Comparison of ENCODE assay signal across 12 cellular contexts in genomic region chr3:111764645-111765091, GRCh38.
DNase-seq lines count a peak whose midpoint lies in the region; ATAC-seq, FAIRE-seq and TF ChIP-seq lines count a peak whose summit lies in the region.
"Had no signal": no experiment of that assay in that cellular context is flagged by ENCODE, and none has a peak within 500 bp of the region (broad histone marks: within the 10 kb centered on the region; RNA-seq: fewer than 3 reads in every experiment).

No MANE protein-coding gene starts in this region.

- intact Hi-C loops in GM12878 (cut with micrococcal nuclease; ENCODE audit: unreplicated experiment) (no loop called here), transverse colon (cut with DNase I; ENCODE audit: low total_unique reads) (no loop called here)

- POLR2A ChIA-PET in GM12878 (lab: Charles Lee): interaction anchor here (1.5 kb wide), 1 partner anchor 95 kb away, joined by 4 read pairs; no protein-coding TSS in a partner anchor

- ATAC-seq in GM12878 (peak; percentile 63), HG03565 (IDR thresholded peaks at IDR 0.05; ENCODE audit: unreplicated experiment) (no peak)
- no peak for ATAC-seq in activated CD4-positive, CD25-positive, alpha-beta regulatory T cell treated with anti-CD3 and anti-CD28 coated beads, Interleukin-2, amount 50 U/mL, for 24 hours
- ATAC-seq: activated CD8-positive, alpha-beta T cell treated with anti-CD3 and anti-CD28 coated beads, Interleukin-2, amount 10 ng/mL, durations not matched to agents 7 days and 5 days; stimulated activated effector memory CD8-positive, alpha-beta T cell treated with anti-CD3 and anti-CD28 coated beads, Interleukin-12 subunit alpha, Interleukin-12 subunit beta, amount 100 ng/mL, for 72 hours had no signal

- H3K27me3 ChIP-seq in GM12878 (replicated peaks in 1 of 2; ENCODE audit: control insufficient read depth in 2 of 2, insufficient read depth in 2 of 2, low read length in 1 of 2) (no peaks in the 10 kb centered on the region; a peak in 1 of 4 replicates), transverse colon (no peaks in the 10 kb centered on the region), MM.1S (replicated peaks; ENCODE audit: insufficient read depth, low read length) (no peaks in the 10 kb centered on the region)
- H3K27me3 ChIP-seq: cardiac muscle cell had no signal

- H3K27ac ChIP-seq in GM12878 (ENCODE audit: control insufficient read depth, insufficient read depth) (no peak overlapping the region), transverse colon (peak overlapping the region; percentile 74 to 84 (median 81)), MM.1S (ENCODE audit: low read length) (no peak overlapping the region)
- H3K27ac ChIP-seq: cardiac muscle cell had no signal

- RAD21 ChIA-PET in GM12878 (lab: Charles Lee; ENCODE audit: unreplicated experiment): interaction anchor here (1.0 to 5.0 kb wide), 3 partner anchors 27 to 214 kb away, joined by 3 to 27 read pairs (median 4); partner anchors contain the start of genes ABHD10 and PHLDB2

- no peak for FAIRE-seq in GM12878 (lab: Jason Lieb, UNC)

- H3K79me2 ChIP-seq in GM12878 (ENCODE audit: control insufficient read depth, insufficient read depth, low read length) (no peaks in the 10 kb centered on the region), MM.1S (ENCODE audit: low read length) (no peaks in the 10 kb centered on the region)

- H3K4me3 Mint-ChIP-seq in HFFc6: no peak overlapping the region
- H3K4me3 Mint-ChIP-seq: activated CD8-positive, alpha-beta T cell treated with anti-CD3 and anti-CD28 coated beads, Interleukin-2, amount 10 ng/mL, durations not matched to agents 7 days and 5 days; stimulated activated effector memory CD8-positive, alpha-beta T cell treated with anti-CD3 and anti-CD28 coated beads, Interleukin-12 subunit alpha, Interleukin-12 subunit beta, amount 100 ng/mL, for 72 hours had no signal

- CTCF ChIA-PET in GM12878 (lab: Yijun Ruan, JAX): interaction anchor here (0.7 to 1.9 kb wide), 6 partner anchors 8 to 169 kb away, joined by 3 to 9 read pairs (median 4); partner anchors contain the start of gene PHLDB2

- no peaks in the 10 kb centered on the region for H3K9me2 ChIP-seq in MM.1S (replicated peaks; ENCODE audit: insufficient read depth, low read length)

- no peaks in the 10 kb centered on the region for H3K36me3 Mint-ChIP-seq in HFFc6 (ENCODE audit: low read depth)
- H3K36me3 Mint-ChIP-seq: stimulated activated effector memory CD8-positive, alpha-beta T cell treated with anti-CD3 and anti-CD28 coated beads, Interleukin-12 subunit alpha, Interleukin-12 subunit beta, amount 100 ng/mL, for 72 hours had no signal

- BruUV-seq in GM12878 (replicated peaks; lab: Mats Ljungman, UMichigan): no TSS peak

- H3K4me1 Mint-ChIP-seq in HFFc6 (ENCODE audit: low read depth): peaks cover 84% of the 10 kb centered on the region
- H3K4me1 Mint-ChIP-seq: stimulated activated effector memory CD8-positive, alpha-beta T cell treated with anti-CD3 and anti-CD28 coated beads, Interleukin-12 subunit alpha, Interleukin-12 subunit beta, amount 100 ng/mL, for 72 hours had no signal

- no peak for TF ChIP-seq RAD21 in GM12878 (IDR thresholded peaks at IDR 0.05; ENCODE audit: insufficient read depth, low read depth, low read length)

- no peaks in the 10 kb centered on the region for H3K27me3 Mint-ChIP-seq in HFFc6 (ENCODE audit: insufficient read depth)

- H3K9me3 Mint-ChIP-seq in HFFc6: no peaks in the 10 kb centered on the region
- H3K9me3 Mint-ChIP-seq: stimulated activated effector memory CD8-positive, alpha-beta T cell treated with anti-CD3 and anti-CD28 coated beads, Interleukin-12 subunit alpha, Interleukin-12 subunit beta, amount 100 ng/mL, for 72 hours had no signal

- TF ChIP-seq POLR2A in GM12878 (IDR thresholded peaks at IDR 0.05; ENCODE audit: low read depth, low read length) (no peak), transverse colon (IDR thresholded peaks at IDR 0.05) (no peak)

- H3K36me3 ChIP-seq in GM12878 (ENCODE audit: control insufficient read depth in 2 of 2, insufficient read depth in 2 of 2, low read length in 1 of 2) (no peaks in the 10 kb centered on the region), transverse colon (no peaks in the 10 kb centered on the region), MM.1S (replicated peaks; ENCODE audit: insufficient read depth, low read length) (no peaks in the 10 kb centered on the region)
- H3K36me3 ChIP-seq: cardiac muscle cell had no signal

- 17% methylated on average over 3 of the region's 3 CpGs for WGBS in GM12878 (ENCODE audit: insufficient coverage, insufficient replicate concordance, low lambda C conversion rate, missing lambda C conversion rate)
- 84 to 100% methylated on average over 1 to 3 of the region's 3 CpGs for WGBS in transverse colon (ENCODE audit: low coverage in 1 of 2), 2 donors

- SMC1A ChIA-PET in GM12878 (lab: Charles Lee; ENCODE audit: uncharacterized antibody, unreplicated experiment): interaction anchor here (1.5 to 2.7 kb wide), 3 partner anchors 18 to 96 kb away, joined by 4 to 10 read pairs (median 9); no protein-coding TSS in a partner anchor

- no peak overlapping the region for H3K9ac ChIP-seq in GM12878 (ENCODE audit: control insufficient read depth, insufficient read depth, low read length)
- H3K9ac ChIP-seq in MM.1S (ENCODE audit: low read length): no peak overlapping the region

- TF ChIP-seq EP300 in GM12878 (IDR thresholded peaks at IDR 0.05; ENCODE audit: borderline replicate concordance in 1 of 2, control insufficient read depth in 1 of 2, low read depth in 2 of 2, low read length in 2 of 2) (no peak), transverse colon (IDR thresholded peaks at IDR 0.05; ENCODE audit: low read depth) (no peak)

- H3K4me1 ChIP-seq in GM12878 (ENCODE audit: control insufficient read depth, insufficient read depth, low read length) (no peaks in the 10 kb centered on the region), transverse colon (peaks cover 8 to 37% (median 21%) of the 10 kb centered on the region in 4 donors), MM.1S (ENCODE audit: low read length) (no peaks in the 10 kb centered on the region)

- TF ChIP-seq CTCF in HFFc6 (IDR thresholded peaks at IDR 0.05): peak; percentile 62
- TF ChIP-seq CTCF in GM12878 (IDR thresholded peaks at IDR 0.05 in 2 of 3, conservative IDR thresholded peaks at IDR 0.05 in 1 of 3; ENCODE audit: control insufficient read depth in 2 of 3, extremely low read depth in 1 of 3, insufficient read depth in 1 of 3, low read depth in 3 of 3, low read length in 3 of 3): no peak
- TF ChIP-seq CTCF in transverse colon (IDR thresholded peaks at IDR 0.05): no peak
- TF ChIP-seq CTCF in MM.1S (IDR thresholded peaks at IDR 0.05; ENCODE audit: low read length): no peak

- H4K20me1 ChIP-seq in GM12878 (ENCODE audit: control insufficient read depth, insufficient read depth) (no peaks in the 10 kb centered on the region), MM.1S (ENCODE audit: insufficient read depth, low read length) (no peaks in the 10 kb centered on the region)

- in situ Hi-C loops in GM12878 (cut with MboI) (no loop called here), transverse colon (cut with MboI; ENCODE audit: low pct_ligation_motif_present in 1 of 4, low pct_unique_long_range_greater_than_20kb in 1 of 4, low sequenced_read_pairs in 3 of 4) (no loop called here)

- H3K4me3 ChIP-seq in GM12878 (no peak overlapping the region), transverse colon (no peak overlapping the region), MM.1S (ENCODE audit: low read length) (no peak overlapping the region)
- H3K4me3 ChIP-seq: cardiac muscle cell, skin epidermis had no signal

- H3K9me3 ChIP-seq in GM12878 (replicated peaks; ENCODE audit: control insufficient read depth, insufficient read depth, low read length) (no peaks in the 10 kb centered on the region), transverse colon (no peaks in the 10 kb centered on the region), MM.1S (replicated peaks; ENCODE audit: insufficient read depth, low read length) (no peaks in the 10 kb centered on the region)

- no peak overlapping the region for H2AFZ ChIP-seq in GM12878 (ENCODE audit: control insufficient read depth, low read depth, low read length)
- no peak overlapping the region for H2AFZ ChIP-seq in MM.1S (ENCODE audit: low read length)

- no peak overlapping the region for H3K4me2 ChIP-seq in GM12878 (ENCODE audit: control insufficient read depth, insufficient read depth)
- no peak overlapping the region for H3K4me2 ChIP-seq in MM.1S (ENCODE audit: low read depth, low read length)

- H3F3A ChIP-seq in MM.1S (ENCODE audit: insufficient read depth, low read length): no peaks in the 10 kb centered on the region

- H3K27ac Mint-ChIP-seq in HFFc6: peak overlapping the region; percentile 59
- H3K27ac Mint-ChIP-seq: activated CD8-positive, alpha-beta T cell treated with anti-CD3 and anti-CD28 coated beads, Interleukin-2, amount 10 ng/mL, durations not matched to agents 7 days and 5 days; stimulated activated effector memory CD8-positive, alpha-beta T cell treated with anti-CD3 and anti-CD28 coated beads, Interleukin-12 subunit alpha, Interleukin-12 subunit beta, amount 100 ng/mL, for 72 hours had no signal

- DNase-seq in HFFc6 (peak; percentile 49), GM12878 (ENCODE audit: low read depth, low spot score) (no peak), kidney glomerular epithelial cell (lab: John Stamatoyannopoulos, UW) (peak; percentile 61), transverse colon (no peak), MM.1S (no peak)
- DNase-seq: activated CD8-positive, alpha-beta T cell treated with anti-CD3 and anti-CD28 coated beads, Interleukin-2, amount 10 ng/mL, durations not matched to agents 7 days and 5 days; SHP77 treated with DMSO at 0.1 percent for 48 hours had no signal

TF ChIP-seq in GM12878, 131 proteins besides CTCF, POLR2A, EP300 and RAD21:
- no peak for TF ChIP-seq RB1 (IDR thresholded peaks at IDR 0.05; ENCODE audit: borderline replicate concordance)
TF ChIP-seq in GM12878: peak in this region for 0.

Comparison
In these comparisons a context has a peak if more than half of its experiments do, and no peak if none do; other contexts are left out.
1. DNase-seq: peak in HFFc6 (single experiment) and kidney glomerular epithelial cell (single experiment); none in GM12878 (single experiment), transverse colon (single experiment) and MM.1S (single experiment).
2. H3K27ac ChIP-seq: peak in transverse colon (4 of 4); none in GM12878 (single experiment) and MM.1S (single experiment).